ENCODE assay signal across 8 cellular contexts in the genomic region with DNA sequence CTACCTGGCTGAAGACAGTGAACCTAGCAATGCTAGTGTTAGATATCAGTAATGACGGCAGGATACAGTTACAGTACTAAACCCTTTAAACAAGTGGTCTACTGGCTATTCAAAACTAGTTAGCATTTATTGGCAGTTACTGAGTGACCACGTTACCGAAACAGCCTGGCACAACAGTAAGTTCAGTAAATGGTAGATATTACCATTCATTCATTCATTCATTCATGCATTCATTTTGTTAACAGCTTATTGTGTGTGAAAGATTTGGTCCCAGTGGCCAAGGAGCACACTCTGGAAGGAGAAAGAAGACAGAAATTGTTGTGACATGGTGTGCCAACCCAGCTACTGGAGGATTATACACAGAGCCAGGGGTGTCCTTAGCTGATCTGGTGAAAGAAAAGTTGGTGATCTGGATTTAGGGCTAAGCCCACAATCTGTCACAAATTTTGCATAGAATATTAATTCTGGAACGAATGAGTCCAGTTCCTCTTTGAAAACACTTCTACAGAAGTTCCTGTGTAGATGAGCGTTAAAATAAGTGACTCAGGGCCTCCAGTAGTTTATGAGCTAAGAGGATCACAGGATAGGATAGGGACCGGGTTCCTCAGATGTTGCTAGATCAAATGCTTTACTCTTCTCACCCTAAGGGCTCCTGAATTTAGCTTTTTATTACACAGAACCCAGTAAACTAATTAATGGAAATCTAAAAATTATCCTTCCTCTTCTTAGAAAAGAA.
DNase-seq lines count a peak whose midpoint lies in the region; ATAC-seq and TF ChIP-seq lines count a peak whose summit lies in the region.

No MANE protein-coding gene starts in this region.

- no peaks in the 10 kb centered on the region for H3K36me3 ChIP-seq in iPS-15b (ENCODE audit: control insufficient read depth, insufficient read depth, low read length)
- no peaks in the 10 kb centered on the region for H3K36me3 ChIP-seq in suprapubic skin

- H3K4me1 ChIP-seq in iPS-15b (ENCODE audit: control insufficient read depth, insufficient read depth, low read length) (no peaks in the 10 kb centered on the region), suprapubic skin (peaks cover 40% of the 10 kb centered on the region)

- peaks cover 12% of the 10 kb centered on the region for H3K4me1 Mint-ChIP-seq in activated CD4-positive, alpha-beta T cell treated with anti-CD3 and anti-CD28 coated beads for 36 hours
- peaks cover 10% of the 10 kb centered on the region for H3K4me1 Mint-ChIP-seq in T-helper 17 cell

- no peak for TF ChIP-seq EP300 in suprapubic skin (IDR thresholded peaks at IDR 0.05)

- H3K36me3 Mint-ChIP-seq in activated CD4-positive, alpha-beta T cell treated with anti-CD3 and anti-CD28 coated beads for 36 hours (ENCODE audit: low read depth), result no peaks in the 10 kb centered on the region
- H3K36me3 Mint-ChIP-seq in T-helper 17 cell (ENCODE audit: low read depth), result peaks cover 2% of the 10 kb centered on the region

- H3K27ac ChIP-seq in suprapubic skin, result peak overlapping the region; percentile 95

- H3K27me3 ChIP-seq in iPS-15b (ENCODE audit: control insufficient read depth, insufficient read depth, low read length), result peaks cover 27% of the 10 kb centered on the region
- no peaks in the 10 kb centered on the region for H3K27me3 ChIP-seq in suprapubic skin

- H3K27me3 Mint-ChIP-seq in activated CD4-positive, alpha-beta T cell treated with anti-CD3 and anti-CD28 coated beads for 36 hours, result peaks cover 35% of the 10 kb centered on the region
- H3K27me3 Mint-ChIP-seq in T-helper 17 cell, result peaks cover 63% of the 10 kb centered on the region

- H3K9ac ChIP-seq in iPS-15b (ENCODE audit: low read depth, low read length), result no peak overlapping the region

- H3K27ac Mint-ChIP-seq in activated CD4-positive, alpha-beta T cell treated with anti-CD3 and anti-CD28 coated beads for 36 hours, result no peak overlapping the region
- peak overlapping the region; percentile 6 for H3K27ac Mint-ChIP-seq in T-helper 17 cell

- no peaks in the 10 kb centered on the region for H3K9me3 Mint-ChIP-seq in activated CD4-positive, alpha-beta T cell treated with anti-CD3 and anti-CD28 coated beads for 36 hours (ENCODE audit: low read depth)

- CTCF ChIA-PET in activated CD4-positive, alpha-beta T cell treated with anti-CD3 and anti-CD28 coated beads for 36 hours (lab: Charles Lee), result interaction anchor here (0.8 to 1.9 kb wide), 2 partner anchors 85 to 179 kb away, joined by 3 to 7 read pairs; partner anchors contain the start of gene CBR4

- H3K4me3 ChIP-seq in iPS-15b (ENCODE audit: low read depth, low read length), result peak overlapping the region; percentile 87
- peak overlapping the region; percentile 78 for H3K4me3 ChIP-seq in suprapubic skin

- H3K9me3 ChIP-seq in T-helper 17 cell (ENCODE audit: control insufficient read depth, low read length, poor library complexity, severe bottlenecking) (no peaks in the 10 kb centered on the region), iPS-15b (ENCODE audit: control insufficient read depth, insufficient read depth, low read length) (no peaks in the 10 kb centered on the region), suprapubic skin (no peaks in the 10 kb centered on the region)

- 61% methylated on average over 6 of the region's 6 CpGs for WGBS in suprapubic skin

- DNase-seq in activated CD4-positive, alpha-beta T cell treated with anti-CD3 and anti-CD28 coated beads for 36 hours, result no peak
- DNase-seq in activated CD4-positive, alpha-beta T cell treated with anti-CD3 and anti-CD28 coated beads for 4 hours, result no peak
- DNase-seq in T-helper 17 cell (no peak), suprapubic skin (ENCODE audit: low spot score in 2 of 2) (no peak), NCI-H2107 (lab: John Stamatoyannopoulos, UW) (no peak)
- DNase-seq in activated CD4-positive, CD25-positive, alpha-beta regulatory T cell (lab: John Stamatoyannopoulos, UW), result no peak

- intact Hi-C loops in activated CD4-positive, alpha-beta T cell treated with anti-CD3 and anti-CD28 coated beads for 36 hours (cut with DNase I, micrococcal nuclease), result loop anchor here (2.0 to 5.0 kb wide), 5 partner anchors 14 to 181 kb away; partner anchors contain the start of gene CBR4 (in 1 of the 2)

- TF ChIP-seq POLR2A in suprapubic skin (IDR thresholded peaks at IDR 0.05), result no peak

- ATAC-seq in activated CD4-positive, alpha-beta T cell treated with anti-CD3 and anti-CD28 coated beads for 36 hours, result peak; percentile 28
- ATAC-seq in T-helper 17 cell (no peak), esophagus mucosa (no peak)

- no peak for TF ChIP-seq CTCF in suprapubic skin (IDR thresholded peaks at IDR 0.05)

- POLR2A ChIA-PET in activated CD4-positive, alpha-beta T cell treated with anti-CD3 and anti-CD28 coated beads for 36 hours (lab: Charles Lee), result no interaction called here

- H3K4me3 Mint-ChIP-seq in activated CD4-positive, alpha-beta T cell treated with anti-CD3 and anti-CD28 coated beads for 36 hours, result no peak overlapping the region
- H3K4me3 Mint-ChIP-seq in T-helper 17 cell, result peak overlapping the region; percentile 85
